In the genomic region with DNA sequence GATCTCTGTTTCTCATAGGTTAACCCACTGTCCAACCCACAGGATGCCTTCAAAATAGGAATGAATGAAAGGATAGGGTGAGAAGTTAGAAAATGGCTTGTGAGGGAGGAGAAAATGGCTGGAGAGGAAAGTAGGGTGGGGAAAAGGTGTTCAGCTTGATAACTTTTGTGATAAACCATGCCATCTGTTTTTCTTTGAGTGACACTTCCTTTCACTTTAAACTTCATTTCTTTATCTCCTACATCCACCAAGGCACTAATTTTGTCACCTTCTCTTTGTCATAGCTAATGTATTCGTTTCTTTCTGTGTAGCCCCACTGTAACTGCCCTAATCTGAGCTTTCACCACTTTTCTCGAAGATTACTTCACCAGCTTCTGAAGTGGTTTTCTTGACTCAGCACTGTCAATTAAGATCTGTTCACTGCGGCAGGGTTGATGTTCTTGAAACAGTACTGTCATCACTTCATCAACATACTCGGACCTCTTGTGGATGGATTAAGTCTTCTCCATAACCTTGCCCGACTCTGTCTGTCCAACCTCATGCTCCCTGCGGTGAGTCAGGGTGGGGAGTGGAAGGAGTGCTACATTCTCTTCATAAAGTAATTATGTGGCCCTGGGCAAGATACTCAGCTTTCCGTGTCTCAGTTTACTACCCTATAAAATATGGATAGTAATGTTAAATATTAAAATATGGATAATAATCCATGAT, we compare ENCODE assay signal across 1 cellular context.
A peak's percentile ranks its signal among the peaks of the same experiment; 100 is the strongest.
TF ChIP-seq lines count a peak whose summit lies in the region.

No MANE protein-coding gene starts in this region.

TF ChIP-seq in HEK293, 187 proteins besides CTCF, POLR2A, EP300 and RAD21 (continued from another document and continues in another):
- TF ChIP-seq, protein P1, sequence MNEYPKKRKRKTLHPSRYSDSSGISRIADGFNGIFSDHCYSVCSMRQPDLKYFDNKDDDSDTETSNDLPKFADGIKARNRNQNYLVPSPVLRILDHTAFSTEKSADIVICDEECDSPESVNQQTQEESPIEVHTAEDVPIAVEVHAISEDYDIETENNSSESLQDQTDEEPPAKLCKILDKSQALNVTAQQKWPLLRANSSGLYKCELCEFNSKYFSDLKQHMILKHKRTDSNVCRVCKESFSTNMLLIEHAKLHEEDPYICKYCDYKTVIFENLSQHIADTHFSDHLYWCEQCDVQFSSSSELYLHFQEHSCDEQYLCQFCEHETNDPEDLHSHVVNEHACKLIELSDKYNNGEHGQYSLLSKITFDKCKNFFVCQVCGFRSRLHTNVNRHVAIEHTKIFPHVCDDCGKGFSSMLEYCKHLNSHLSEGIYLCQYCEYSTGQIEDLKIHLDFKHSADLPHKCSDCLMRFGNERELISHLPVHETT (tag by site-specific recombination; IDR thresholded peaks at IDR 0.05) = peak; percentile 88
- no peak for TF ChIP-seq ZNF404 (tag by site-specific recombination; IDR thresholded peaks at IDR 0.05)
- peak; percentile 91 for TF ChIP-seq ZNF24 (tag by site-specific recombination; IDR thresholded peaks at IDR 0.05)
- no peak for TF ChIP-seq ZBTB7A (tag by site-specific recombination; IDR thresholded peaks at IDR 0.05; ENCODE audit: low read depth)
- no peak for TF ChIP-seq ZNF571 (tag by site-specific recombination; IDR thresholded peaks at IDR 0.05)
- no peak for TF ChIP-seq ZNF416 (tag by site-specific recombination; IDR thresholded peaks at IDR 0.05)
- TF ChIP-seq ZNF777 (tag by site-specific recombination; IDR thresholded peaks at IDR 0.05; ENCODE audit: borderline replicate concordance) = no peak
- no peak for TF ChIP-seq ZNF292 (tag by site-specific recombination; IDR thresholded peaks at IDR 0.05; ENCODE audit: borderline replicate concordance, low read depth)
- TF ChIP-seq, protein P2, sequence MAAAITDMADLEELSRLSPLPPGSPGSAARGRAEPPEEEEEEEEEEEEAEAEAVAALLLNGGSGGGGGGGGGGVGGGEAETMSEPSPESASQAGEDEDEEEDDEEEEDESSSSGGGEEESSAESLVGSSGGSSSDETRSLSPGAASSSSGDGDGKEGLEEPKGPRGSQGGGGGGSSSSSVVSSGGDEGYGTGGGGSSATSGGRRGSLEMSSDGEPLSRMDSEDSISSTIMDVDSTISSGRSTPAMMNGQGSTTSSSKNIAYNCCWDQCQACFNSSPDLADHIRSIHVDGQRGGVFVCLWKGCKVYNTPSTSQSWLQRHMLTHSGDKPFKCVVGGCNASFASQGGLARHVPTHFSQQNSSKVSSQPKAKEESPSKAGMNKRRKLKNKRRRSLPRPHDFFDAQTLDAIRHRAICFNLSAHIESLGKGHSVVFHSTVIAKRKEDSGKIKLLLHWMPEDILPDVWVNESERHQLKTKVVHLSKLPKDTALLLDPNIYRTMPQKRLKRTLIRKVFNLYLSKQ (tag by site-specific recombination; IDR thresholded peaks at IDR 0.05; ENCODE audit: borderline replicate concordance) = no peak
- no peak for TF ChIP-seq ZNF274 (IDR thresholded peaks at IDR 0.05; ENCODE audit: low read length)
- no peak for TF ChIP-seq ZNF274 (tag by site-specific recombination; IDR thresholded peaks at IDR 0.05; ENCODE audit: borderline replicate concordance)
- no peak for TF ChIP-seq ZNF157 (tag by site-specific recombination; IDR thresholded peaks at IDR 0.05)
- TF ChIP-seq ZNF423 (tag by site-specific recombination; IDR thresholded peaks at IDR 0.05) = no peak
- TF ChIP-seq ZNF624 (tag by site-specific recombination; IDR thresholded peaks at IDR 0.05) = no peak
- TF ChIP-seq ZNF621 (tag by site-specific recombination; IDR thresholded peaks at IDR 0.05) = no peak
- TF ChIP-seq, protein P3, sequence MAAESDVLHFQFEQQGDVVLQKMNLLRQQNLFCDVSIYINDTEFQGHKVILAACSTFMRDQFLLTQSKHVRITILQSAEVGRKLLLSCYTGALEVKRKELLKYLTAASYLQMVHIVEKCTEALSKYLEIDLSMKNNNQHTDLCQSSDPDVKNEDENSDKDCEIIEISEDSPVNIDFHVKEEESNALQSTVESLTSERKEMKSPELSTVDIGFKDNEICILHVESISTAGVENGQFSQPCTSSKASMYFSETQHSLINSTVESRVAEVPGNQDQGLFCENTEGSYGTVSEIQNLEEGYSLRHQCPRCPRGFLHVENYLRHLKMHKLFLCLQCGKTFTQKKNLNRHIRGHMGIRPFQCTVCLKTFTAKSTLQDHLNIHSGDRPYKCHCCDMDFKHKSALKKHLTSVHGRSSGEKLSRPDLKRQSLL (tag by site-specific recombination; IDR thresholded peaks at IDR 0.05) = peak; percentile 83
- peak; percentile 81 for TF ChIP-seq ZNF184 (tag by site-specific recombination; IDR thresholded peaks at IDR 0.05)
- TF ChIP-seq, protein P4, sequence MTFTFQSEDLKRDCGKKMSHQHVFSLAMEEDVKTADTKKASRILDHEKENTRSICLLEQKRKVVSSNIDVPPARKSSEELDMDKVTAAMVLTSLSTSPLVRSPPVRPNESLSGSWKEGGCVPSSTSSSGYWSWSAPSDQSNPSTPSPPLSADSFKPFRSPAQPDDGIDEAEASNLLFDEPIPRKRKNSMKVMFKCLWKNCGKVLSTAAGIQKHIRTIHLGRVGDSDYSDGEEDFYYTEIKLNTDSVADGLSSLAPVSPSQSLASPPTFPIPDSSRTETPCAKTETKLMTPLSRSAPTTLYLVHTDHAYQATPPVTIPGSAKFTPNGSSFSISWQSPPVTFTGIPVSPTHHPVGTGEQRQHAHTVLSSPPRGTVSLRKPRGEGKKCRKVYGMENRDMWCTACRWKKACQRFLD (tag by site-specific recombination; IDR thresholded peaks at IDR 0.05) = no peak
- TF ChIP-seq ZNF626 (tag by site-specific recombination; IDR thresholded peaks at IDR 0.05) = no peak
- TF ChIP-seq ZNF670 (tag by site-specific recombination; IDR thresholded peaks at IDR 0.05; ENCODE audit: low read depth) = no peak
- TF ChIP-seq ZNF658 (tag by site-specific recombination; IDR thresholded peaks at IDR 0.05) = no peak
- no peak for TF ChIP-seq ZNF211 (tag by site-specific recombination; IDR thresholded peaks at IDR 0.05; ENCODE audit: low read depth)
- TF ChIP-seq ZNF350 (tag by site-specific recombination; IDR thresholded peaks at IDR 0.05) = no peak
- no peak for TF ChIP-seq ZNF548 (tag by site-specific recombination; IDR thresholded peaks at IDR 0.05)
- TF ChIP-seq, protein P5, sequence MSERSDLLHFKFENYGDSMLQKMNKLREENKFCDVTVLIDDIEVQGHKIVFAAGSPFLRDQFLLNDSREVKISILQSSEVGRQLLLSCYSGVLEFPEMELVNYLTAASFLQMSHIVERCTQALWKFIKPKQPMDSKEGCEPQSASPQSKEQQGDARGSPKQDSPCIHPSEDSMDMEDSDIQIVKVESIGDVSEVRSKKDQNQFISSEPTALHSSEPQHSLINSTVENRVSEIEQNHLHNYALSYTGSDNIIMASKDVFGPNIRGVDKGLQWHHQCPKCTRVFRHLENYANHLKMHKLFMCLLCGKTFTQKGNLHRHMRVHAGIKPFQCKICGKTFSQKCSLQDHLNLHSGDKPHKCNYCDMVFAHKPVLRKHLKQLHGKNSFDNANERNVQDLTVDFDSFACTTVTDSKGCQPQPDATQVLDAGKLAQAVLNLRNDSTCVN (tag by site-specific recombination; optimal IDR thresholded peaks at IDR 0.05) = no peak
- no peak for TF ChIP-seq ZNF514 (tag by site-specific recombination; IDR thresholded peaks at IDR 0.05)
- TF ChIP-seq SCRT2 (tag by site-specific recombination; IDR thresholded peaks at IDR 0.05) = peak; percentile 37; the same call in 1 of the 2 replicates
- peak; percentile 31; the same call in 1 of the 2 replicates for TF ChIP-seq YY2 (tag by site-specific recombination; IDR thresholded peaks at IDR 0.05)
- no peak for TF ChIP-seq ZNF701 (tag by site-specific recombination; IDR thresholded peaks at IDR 0.05)
- no peak for TF ChIP-seq ZNF174 (tag by site-specific recombination; IDR thresholded peaks at IDR 0.05)
- no peak for TF ChIP-seq ZNF239 (tag by site-specific recombination; IDR thresholded peaks at IDR 0.05)
- TF ChIP-seq KLF8 (tag by site-specific recombination; IDR thresholded peaks at IDR 0.05) = peak; percentile 77
- TF ChIP-seq ZNF791 (tag by site-specific recombination; IDR thresholded peaks at IDR 0.05) = no peak
- TF ChIP-seq YY1 (tag by site-specific recombination; IDR thresholded peaks at IDR 0.05) = no peak
- TF ChIP-seq, protein P6, sequence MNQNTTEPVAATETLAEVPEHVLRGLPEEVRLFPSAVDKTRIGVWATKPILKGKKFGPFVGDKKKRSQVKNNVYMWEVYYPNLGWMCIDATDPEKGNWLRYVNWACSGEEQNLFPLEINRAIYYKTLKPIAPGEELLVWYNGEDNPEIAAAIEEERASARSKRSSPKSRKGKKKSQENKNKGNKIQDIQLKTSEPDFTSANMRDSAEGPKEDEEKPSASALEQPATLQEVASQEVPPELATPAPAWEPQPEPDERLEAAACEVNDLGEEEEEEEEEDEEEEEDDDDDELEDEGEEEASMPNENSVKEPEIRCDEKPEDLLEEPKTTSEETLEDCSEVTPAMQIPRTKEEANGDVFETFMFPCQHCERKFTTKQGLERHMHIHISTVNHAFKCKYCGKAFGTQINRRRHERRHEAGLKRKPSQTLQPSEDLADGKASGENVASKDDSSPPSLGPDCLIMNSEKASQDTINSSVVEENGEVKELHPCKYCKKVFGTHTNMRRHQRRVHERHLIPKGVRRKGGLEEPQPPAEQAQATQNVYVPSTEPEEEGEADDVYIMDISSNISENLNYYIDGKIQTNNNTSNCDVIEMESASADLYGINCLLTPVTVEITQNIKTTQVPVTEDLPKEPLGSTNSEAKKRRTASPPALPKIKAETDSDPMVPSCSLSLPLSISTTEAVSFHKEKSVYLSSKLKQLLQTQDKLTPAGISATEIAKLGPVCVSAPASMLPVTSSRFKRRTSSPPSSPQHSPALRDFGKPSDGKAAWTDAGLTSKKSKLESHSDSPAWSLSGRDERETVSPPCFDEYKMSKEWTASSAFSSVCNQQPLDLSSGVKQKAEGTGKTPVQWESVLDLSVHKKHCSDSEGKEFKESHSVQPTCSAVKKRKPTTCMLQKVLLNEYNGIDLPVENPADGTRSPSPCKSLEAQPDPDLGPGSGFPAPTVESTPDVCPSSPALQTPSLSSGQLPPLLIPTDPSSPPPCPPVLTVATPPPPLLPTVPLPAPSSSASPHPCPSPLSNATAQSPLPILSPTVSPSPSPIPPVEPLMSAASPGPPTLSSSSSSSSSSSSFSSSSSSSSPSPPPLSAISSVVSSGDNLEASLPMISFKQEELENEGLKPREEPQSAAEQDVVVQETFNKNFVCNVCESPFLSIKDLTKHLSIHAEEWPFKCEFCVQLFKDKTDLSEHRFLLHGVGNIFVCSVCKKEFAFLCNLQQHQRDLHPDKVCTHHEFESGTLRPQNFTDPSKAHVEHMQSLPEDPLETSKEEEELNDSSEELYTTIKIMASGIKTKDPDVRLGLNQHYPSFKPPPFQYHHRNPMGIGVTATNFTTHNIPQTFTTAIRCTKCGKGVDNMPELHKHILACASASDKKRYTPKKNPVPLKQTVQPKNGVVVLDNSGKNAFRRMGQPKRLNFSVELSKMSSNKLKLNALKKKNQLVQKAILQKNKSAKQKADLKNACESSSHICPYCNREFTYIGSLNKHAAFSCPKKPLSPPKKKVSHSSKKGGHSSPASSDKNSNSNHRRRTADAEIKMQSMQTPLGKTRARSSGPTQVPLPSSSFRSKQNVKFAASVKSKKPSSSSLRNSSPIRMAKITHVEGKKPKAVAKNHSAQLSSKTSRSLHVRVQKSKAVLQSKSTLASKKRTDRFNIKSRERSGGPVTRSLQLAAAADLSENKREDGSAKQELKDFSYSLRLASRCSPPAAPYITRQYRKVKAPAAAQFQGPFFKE (tag by site-specific recombination; IDR thresholded peaks at IDR 0.05; ENCODE audit: borderline replicate concordance) = no peak
- no peak for TF ChIP-seq ZNF23 (tag by site-specific recombination; IDR thresholded peaks at IDR 0.05; ENCODE audit: borderline replicate concordance)
- TF ChIP-seq, protein P7, sequence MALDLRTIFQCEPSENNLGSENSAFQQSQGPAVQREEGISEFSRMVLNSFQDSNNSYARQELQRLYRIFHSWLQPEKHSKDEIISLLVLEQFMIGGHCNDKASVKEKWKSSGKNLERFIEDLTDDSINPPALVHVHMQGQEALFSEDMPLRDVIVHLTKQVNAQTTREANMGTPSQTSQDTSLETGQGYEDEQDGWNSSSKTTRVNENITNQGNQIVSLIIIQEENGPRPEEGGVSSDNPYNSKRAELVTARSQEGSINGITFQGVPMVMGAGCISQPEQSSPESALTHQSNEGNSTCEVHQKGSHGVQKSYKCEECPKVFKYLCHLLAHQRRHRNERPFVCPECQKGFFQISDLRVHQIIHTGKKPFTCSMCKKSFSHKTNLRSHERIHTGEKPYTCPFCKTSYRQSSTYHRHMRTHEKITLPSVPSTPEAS (tag by site-specific recombination; IDR thresholded peaks at IDR 0.05) = peak; percentile 40; the same call in 1 of the 2 replicates
- TF ChIP-seq, protein P8, sequence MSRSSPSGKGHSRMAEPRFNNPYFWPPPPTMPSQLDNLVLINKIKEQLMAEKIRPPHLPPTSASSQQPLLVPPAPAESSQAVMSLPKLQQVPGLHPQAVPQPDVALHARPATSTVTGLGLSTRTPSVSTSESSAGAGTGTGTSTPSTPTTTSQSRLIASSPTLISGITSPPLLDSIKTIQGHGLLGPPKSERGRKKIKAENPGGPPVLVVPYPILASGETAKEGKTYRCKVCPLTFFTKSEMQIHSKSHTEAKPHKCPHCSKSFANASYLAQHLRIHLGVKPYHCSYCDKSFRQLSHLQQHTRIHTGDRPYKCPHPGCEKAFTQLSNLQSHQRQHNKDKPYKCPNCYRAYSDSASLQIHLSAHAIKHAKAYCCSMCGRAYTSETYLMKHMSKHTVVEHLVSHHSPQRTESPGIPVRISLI (tag by site-specific recombination; IDR thresholded peaks at IDR 0.05) = no peak
- TF ChIP-seq SP2 (tag by site-specific recombination; IDR thresholded peaks at IDR 0.05) = no peak
- peak; percentile 99 for TF ChIP-seq SP7 (tag by site-specific recombination; IDR thresholded peaks at IDR 0.05)
- peak; percentile 62 for TF ChIP-seq GLIS1 (tag by site-specific recombination; IDR thresholded peaks at IDR 0.05)
- TF ChIP-seq, protein P9, sequence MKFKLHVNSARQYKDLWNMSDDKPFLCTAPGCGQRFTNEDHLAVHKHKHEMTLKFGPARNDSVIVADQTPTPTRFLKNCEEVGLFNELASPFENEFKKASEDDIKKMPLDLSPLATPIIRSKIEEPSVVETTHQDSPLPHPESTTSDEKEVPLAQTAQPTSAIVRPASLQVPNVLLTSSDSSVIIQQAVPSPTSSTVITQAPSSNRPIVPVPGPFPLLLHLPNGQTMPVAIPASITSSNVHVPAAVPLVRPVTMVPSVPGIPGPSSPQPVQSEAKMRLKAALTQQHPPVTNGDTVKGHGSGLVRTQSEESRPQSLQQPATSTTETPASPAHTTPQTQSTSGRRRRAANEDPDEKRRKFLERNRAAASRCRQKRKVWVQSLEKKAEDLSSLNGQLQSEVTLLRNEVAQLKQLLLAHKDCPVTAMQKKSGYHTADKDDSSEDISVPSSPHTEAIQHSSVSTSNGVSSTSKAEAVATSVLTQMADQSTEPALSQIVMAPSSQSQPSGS (tag by site-specific recombination; IDR thresholded peaks at IDR 0.05; ENCODE audit: low read depth) = 0 out of 2 replicates have a peak, but pooled peaks have one; percentile 47
